ENCODE assay signal across 1 cellular context in the genomic region with DNA sequence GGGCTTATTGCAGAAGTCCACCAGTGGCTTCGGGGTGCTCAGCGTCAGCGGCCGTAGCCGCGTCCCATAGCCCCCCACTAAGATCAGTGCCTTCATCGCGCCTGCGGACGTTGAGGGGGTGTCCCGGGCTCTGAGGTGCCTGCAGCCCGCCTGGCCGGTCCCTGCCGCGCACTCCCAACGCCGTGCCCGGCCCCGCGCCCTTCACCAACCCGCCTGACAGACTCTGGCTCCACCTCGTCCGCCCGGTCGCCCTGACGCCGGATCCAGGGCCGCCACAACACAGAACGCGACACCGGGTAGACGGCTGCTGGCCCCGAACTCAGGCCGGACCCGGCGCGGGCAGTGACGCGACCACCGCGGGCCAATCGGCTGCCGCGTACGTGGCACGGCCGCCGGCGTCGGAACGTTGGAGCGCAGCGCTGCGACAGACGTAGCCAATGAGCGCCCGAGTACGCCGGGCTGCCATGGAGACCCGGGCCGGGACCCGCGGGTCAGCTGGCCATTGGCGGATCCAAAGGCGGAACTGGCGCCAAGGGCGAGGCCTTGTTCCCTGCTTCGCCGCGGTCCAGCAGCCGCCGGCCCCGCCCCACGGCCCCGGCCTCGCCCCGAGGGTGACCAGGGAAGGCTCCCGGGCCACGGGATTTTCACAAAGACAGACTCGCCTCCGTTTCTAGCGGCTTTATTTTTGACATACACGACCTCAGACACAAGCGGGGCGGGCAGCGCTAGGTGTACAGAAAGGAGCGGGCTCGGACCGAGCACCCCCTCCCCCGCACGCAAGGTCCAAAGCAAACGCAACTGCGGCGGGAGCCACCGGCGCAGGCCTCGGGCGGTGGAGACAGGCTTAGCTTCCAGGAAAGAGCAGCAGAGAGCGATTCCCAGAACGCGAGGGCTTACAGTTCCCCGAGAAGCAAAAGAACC.
A peak's percentile ranks its signal among the peaks of the same experiment; 100 is the strongest.
TF ChIP-seq lines count a peak whose summit lies in the region.

Gene GMPPB, minus strand, starts transcription at position 321 of the 921 bp plus-strand sequence. Its CDS starts 225 bp downstream, at position 96.

TF ChIP-seq in K562, 482 proteins besides CTCF, POLR2A, EP300 and RAD21 (continued from another document and continues in another):
- TF ChIP-seq, protein P1, sequence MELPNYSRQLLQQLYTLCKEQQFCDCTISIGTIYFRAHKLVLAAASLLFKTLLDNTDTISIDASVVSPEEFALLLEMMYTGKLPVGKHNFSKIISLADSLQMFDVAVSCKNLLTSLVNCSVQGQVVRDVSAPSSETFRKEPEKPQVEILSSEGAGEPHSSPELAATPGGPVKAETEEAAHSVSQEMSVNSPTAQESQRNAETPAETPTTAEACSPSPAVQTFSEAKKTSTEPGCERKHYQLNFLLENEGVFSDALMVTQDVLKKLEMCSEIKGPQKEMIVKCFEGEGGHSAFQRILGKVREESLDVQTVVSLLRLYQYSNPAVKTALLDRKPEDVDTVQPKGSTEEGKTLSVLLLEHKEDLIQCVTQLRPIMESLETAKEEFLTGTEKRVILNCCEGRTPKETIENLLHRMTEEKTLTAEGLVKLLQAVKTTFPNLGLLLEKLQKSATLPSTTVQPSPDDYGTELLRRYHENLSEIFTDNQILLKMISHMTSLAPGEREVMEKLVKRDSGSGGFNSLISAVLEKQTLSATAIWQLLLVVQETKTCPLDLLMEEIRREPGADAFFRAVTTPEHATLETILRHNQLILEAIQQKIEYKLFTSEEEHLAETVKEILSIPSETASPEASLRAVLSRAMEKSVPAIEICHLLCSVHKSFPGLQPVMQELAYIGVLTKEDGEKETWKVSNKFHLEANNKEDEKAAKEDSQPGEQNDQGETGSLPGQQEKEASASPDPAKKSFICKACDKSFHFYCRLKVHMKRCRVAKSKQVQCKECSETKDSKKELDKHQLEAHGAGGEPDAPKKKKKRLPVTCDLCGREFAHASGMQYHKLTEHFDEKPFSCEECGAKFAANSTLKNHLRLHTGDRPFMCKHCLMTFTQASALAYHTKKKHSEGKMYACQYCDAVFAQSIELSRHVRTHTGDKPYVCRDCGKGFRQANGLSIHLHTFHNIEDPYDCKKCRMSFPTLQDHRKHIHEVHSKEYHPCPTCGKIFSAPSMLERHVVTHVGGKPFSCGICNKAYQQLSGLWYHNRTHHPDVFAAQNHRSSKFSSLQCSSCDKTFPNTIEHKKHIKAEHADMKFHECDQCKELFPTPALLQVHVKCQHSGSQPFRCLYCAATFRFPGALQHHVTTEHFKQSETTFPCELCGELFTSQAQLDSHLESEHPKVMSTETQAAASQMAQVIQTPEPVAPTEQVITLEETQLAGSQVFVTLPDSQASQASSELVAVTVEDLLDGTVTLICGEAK (IDR thresholded peaks at IDR 0.05), result no peak
- TF ChIP-seq, protein P1 (CRISPR knock-in tag; IDR thresholded peaks at IDR 0.05), result no peak
- TF ChIP-seq, protein P2, sequence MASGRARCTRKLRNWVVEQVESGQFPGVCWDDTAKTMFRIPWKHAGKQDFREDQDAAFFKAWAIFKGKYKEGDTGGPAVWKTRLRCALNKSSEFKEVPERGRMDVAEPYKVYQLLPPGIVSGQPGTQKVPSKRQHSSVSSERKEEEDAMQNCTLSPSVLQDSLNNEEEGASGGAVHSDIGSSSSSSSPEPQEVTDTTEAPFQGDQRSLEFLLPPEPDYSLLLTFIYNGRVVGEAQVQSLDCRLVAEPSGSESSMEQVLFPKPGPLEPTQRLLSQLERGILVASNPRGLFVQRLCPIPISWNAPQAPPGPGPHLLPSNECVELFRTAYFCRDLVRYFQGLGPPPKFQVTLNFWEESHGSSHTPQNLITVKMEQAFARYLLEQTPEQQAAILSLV (tag; IDR thresholded peaks at IDR 0.05), result no peak
- no peak for TF ChIP-seq ATF2 (CRISPR knock-in tag; IDR thresholded peaks at IDR 0.05)
- no peak for TF ChIP-seq PCBP2 (IDR thresholded peaks at IDR 0.05; ENCODE audit: low read depth, low read length, poor library complexity, severe bottlenecking)
- TF ChIP-seq ZFPM2 (CRISPR knock-in tag; IDR thresholded peaks at IDR 0.05), result no peak
- TF ChIP-seq BMI1 (IDR thresholded peaks at IDR 0.05; ENCODE audit: low read length), result no peak
- no peak for TF ChIP-seq PRPF4 (IDR thresholded peaks at IDR 0.05; ENCODE audit: insufficient read depth, low read depth, low read length, poor library complexity, severe bottlenecking)
- no peak for TF ChIP-seq MED1 (CRISPR knock-in tag; IDR thresholded peaks at IDR 0.05; ENCODE audit: borderline replicate concordance)
- TF ChIP-seq TAF15 (IDR thresholded peaks at IDR 0.05; ENCODE audit: low read depth, low read length), result no peak
- no peak for TF ChIP-seq MEF2D (tag; conservative IDR thresholded peaks at IDR 0.05; ENCODE audit: low read depth)
- TF ChIP-seq ZC3H4 (CRISPR knock-in tag; IDR thresholded peaks at IDR 0.05; ENCODE audit: borderline replicate concordance), result no peak
- TF ChIP-seq ZNF224 (CRISPR knock-in tag; IDR thresholded peaks at IDR 0.05), result 0 out of 2 replicates have a peak, but pooled peaks have one; percentile 56
- TF ChIP-seq ZBTB5 (IDR thresholded peaks at IDR 0.05), result peak; percentile 98
- no peak for TF ChIP-seq ZNF134 (CRISPR knock-in tag; conservative IDR thresholded peaks at IDR 0.05)
- no peak for TF ChIP-seq RNF2 (IDR thresholded peaks at IDR 0.05)
- TF ChIP-seq KDM2B (CRISPR knock-in tag; IDR thresholded peaks at IDR 0.05), result no peak
- TF ChIP-seq POLR2AphosphoS5 (IDR thresholded peaks at IDR 0.05; ENCODE audit: control insufficient read depth, insufficient read depth, low read depth, low read length), result peak; percentile 3; the same call in 1 of the 2 replicates
- no peak for TF ChIP-seq BRCA1 (IDR thresholded peaks at IDR 0.05)
- no peak for TF ChIP-seq BRCA1 (CRISPR knock-in tag; IDR thresholded peaks at IDR 0.05)
- TF ChIP-seq KLF16 (IDR thresholded peaks at IDR 0.05), result no peak
- TF ChIP-seq ZNF512 (tag; IDR thresholded peaks at IDR 0.05), result no peak
- no peak for TF ChIP-seq ESRRA (IDR thresholded peaks at IDR 0.05; ENCODE audit: borderline replicate concordance, low read depth)
- no peak for TF ChIP-seq PHB (CRISPR knock-in tag; IDR thresholded peaks at IDR 0.05)
- TF ChIP-seq, protein P3, sequence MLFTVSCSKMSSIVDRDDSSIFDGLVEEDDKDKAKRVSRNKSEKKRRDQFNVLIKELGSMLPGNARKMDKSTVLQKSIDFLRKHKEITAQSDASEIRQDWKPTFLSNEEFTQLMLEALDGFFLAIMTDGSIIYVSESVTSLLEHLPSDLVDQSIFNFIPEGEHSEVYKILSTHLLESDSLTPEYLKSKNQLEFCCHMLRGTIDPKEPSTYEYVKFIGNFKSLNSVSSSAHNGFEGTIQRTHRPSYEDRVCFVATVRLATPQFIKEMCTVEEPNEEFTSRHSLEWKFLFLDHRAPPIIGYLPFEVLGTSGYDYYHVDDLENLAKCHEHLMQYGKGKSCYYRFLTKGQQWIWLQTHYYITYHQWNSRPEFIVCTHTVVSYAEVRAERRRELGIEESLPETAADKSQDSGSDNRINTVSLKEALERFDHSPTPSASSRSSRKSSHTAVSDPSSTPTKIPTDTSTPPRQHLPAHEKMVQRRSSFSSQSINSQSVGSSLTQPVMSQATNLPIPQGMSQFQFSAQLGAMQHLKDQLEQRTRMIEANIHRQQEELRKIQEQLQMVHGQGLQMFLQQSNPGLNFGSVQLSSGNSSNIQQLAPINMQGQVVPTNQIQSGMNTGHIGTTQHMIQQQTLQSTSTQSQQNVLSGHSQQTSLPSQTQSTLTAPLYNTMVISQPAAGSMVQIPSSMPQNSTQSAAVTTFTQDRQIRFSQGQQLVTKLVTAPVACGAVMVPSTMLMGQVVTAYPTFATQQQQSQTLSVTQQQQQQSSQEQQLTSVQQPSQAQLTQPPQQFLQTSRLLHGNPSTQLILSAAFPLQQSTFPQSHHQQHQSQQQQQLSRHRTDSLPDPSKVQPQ (CRISPR knock-in tag; IDR thresholded peaks at IDR 0.05; ENCODE audit: borderline replicate concordance), result no peak
- no peak for TF ChIP-seq STAT5B (CRISPR knock-in tag; IDR thresholded peaks at IDR 0.05)
- TF ChIP-seq FOS (IDR thresholded peaks at IDR 0.05; ENCODE audit: extremely low read depth, insufficient read length), result peak; percentile 46
- TF ChIP-seq DEAF1 (CRISPR knock-in tag; IDR thresholded peaks at IDR 0.05), result no peak
- 0 out of 4 replicates have a peak, but pooled peaks of 1 of the 2 experiments have one; percentile 36 for TF ChIP-seq UBTF (IDR thresholded peaks at IDR 0.05; ENCODE audit: borderline replicate concordance in 1 of 2, low read depth in 2 of 2, low read length in 2 of 2)
- TF ChIP-seq NELFE (IDR thresholded peaks at IDR 0.05; ENCODE audit: insufficient read depth, insufficient read length), result no peak
